1 cellular context compared by ENCODE assay signal in the genomic region with DNA sequence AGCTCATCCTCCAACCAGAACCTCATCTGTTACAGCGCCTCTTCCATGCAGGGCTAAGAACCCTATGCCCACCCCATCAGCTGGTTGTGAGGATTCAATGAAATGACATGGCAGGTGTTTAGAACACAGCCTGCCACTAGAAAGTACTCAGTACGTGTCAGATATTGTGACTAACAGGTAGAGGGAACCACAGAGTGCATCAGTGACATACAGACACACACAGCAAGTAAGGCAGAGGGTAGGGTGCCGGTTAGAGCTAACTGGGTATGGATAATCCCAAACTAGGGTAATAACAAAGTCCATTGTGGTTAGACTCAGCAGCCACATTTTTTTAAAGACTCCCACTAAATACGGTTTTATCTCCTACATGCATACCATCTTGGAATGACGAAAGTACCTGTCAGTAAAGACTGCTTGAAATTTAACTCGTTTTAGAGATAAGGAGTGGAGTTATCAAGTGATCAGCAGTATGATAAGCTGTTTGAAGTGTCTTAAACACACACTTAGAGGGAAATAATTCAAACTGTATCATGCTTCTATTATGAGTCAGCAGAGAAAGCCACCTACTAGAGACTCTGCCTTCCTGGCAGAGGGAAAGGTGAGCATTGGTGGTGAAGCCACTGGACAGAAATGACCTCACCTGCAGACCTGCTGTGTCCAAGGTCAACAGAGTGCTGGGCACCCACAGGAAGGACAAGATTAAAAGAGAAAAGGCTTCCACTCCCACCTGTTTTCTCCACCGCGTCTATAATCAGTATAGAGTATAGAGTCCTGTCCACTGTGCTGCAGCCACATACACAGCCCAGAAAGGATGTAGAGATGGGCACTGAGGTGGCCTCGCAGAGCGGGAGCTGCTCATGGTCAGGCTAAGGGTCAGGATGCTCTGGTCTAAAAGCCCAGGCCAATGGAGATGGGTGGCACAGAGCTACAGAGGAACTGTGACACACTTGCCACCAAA.
TF ChIP-seq lines count a peak whose summit lies in the region.

No MANE protein-coding gene starts in this region.

TF ChIP-seq in A549, 52 proteins besides CTCF, POLR2A, EP300 and RAD21:
- TF ChIP-seq TFCP2L1 (CRISPR knock-in tag; IDR thresholded peaks at IDR 0.05) (no peak), NPAS2 (CRISPR knock-in tag; IDR thresholded peaks at IDR 0.05; ENCODE audit: borderline replicate concordance) (no peak), FOXS1 (CRISPR knock-in tag; IDR thresholded peaks at IDR 0.05) (no peak), JUN (IDR thresholded peaks at IDR 0.05) (0 out of 5 replicates have a peak, but pooled peaks of 1 of the 2 experiments have one; percentile 22), FOSL2 (IDR thresholded peaks at IDR 0.05) (no peak), FOSL2 (CRISPR knock-in tag; IDR thresholded peaks at IDR 0.05) (0 out of 2 replicates have a peak, but pooled peaks have one; percentile 6), JUNB (IDR thresholded peaks at IDR 0.05) (peak; percentile 62), CHD4 (IDR thresholded peaks at IDR 0.05; ENCODE audit: borderline replicate concordance) (no peak), HOXB5 (CRISPR knock-in tag; IDR thresholded peaks at IDR 0.05) (no peak), GATA3 (IDR thresholded peaks at IDR 0.05; ENCODE audit: borderline replicate concordance) (peak; percentile 88)
- TF ChIP-seq, protein P1, sequence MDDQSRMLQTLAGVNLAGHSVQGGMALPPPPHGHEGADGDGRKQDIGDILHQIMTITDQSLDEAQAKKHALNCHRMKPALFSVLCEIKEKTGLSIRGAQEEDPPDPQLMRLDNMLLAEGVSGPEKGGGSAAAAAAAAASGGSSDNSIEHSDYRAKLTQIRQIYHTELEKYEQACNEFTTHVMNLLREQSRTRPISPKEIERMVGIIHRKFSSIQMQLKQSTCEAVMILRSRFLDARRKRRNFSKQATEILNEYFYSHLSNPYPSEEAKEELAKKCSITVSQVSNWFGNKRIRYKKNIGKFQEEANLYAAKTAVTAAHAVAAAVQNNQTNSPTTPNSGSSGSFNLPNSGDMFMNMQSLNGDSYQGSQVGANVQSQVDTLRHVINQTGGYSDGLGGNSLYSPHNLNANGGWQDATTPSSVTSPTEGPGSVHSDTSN (IDR thresholded peaks at IDR 0.05): no peak
- TF ChIP-seq, protein P2, sequence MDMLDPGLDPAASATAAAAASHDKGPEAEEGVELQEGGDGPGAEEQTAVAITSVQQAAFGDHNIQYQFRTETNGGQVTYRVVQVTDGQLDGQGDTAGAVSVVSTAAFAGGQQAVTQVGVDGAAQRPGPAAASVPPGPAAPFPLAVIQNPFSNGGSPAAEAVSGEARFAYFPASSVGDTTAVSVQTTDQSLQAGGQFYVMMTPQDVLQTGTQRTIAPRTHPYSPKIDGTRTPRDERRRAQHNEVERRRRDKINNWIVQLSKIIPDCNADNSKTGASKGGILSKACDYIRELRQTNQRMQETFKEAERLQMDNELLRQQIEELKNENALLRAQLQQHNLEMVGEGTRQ (IDR thresholded peaks at IDR 0.05): no peak
